ENCODE assay signal across 8 cellular contexts in the genomic region with DNA sequence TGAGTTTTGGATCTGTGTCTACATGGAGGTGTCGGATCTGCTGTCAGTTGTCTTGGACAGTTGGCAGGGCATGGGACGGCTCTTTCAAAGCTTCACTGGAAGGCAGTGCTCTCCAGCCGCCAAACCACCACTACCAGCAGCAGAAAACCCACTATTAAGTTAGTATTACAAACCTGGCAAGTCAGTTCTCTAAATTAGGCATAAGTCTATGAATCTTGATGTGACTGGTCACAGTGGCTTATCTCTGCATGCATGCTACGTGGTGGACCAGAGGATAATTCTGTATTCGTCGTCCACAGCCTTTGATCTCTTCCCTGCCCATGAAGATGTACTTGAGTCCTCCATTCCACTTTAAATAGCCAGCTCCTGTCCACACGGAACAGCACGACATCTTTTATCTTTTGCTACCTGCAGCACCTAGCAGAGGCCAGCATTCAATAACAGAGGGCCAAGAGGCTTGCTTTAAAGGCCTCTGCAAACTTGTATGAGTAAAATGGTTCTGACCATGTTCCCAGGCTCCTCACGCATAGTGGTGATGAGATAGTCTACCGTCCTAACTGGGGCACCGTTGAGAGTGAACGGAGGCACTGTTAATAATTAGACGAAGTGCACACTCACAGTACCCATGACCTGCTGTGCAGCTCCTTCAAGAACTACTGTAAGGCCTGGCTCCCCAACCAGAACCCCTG. TPM values are rescaled to one million over a fixed set of nuclear protein-coding genes. Genes with fewer than 3 reads are reported as not detected.
DNase-seq lines count a peak whose midpoint lies in the region; ATAC-seq and TF ChIP-seq lines count a peak whose summit lies in the region.

No MANE protein-coding gene starts in this region.

- no peak overlapping the region for H3K27ac ChIP-seq in SJCRH30
- peak overlapping the region; percentile 84 for H3K27ac ChIP-seq in rectal smooth muscle tissue (ENCODE audit: low read depth, low read length)

- H3K27me3 ChIP-seq in SJCRH30 (no peaks in the 10 kb centered on the region), rectal smooth muscle tissue (ENCODE audit: control insufficient read depth, insufficient read depth, low read length) (no peaks in the 10 kb centered on the region)

- H3K36me3 ChIP-seq in ES-I3 (ENCODE audit: insufficient read depth, low read length) (no peaks in the 10 kb centered on the region), SJCRH30 (no peaks in the 10 kb centered on the region), rectal smooth muscle tissue (ENCODE audit: control insufficient read depth, insufficient read depth, low read length) (no peaks in the 10 kb centered on the region)

- DNase-seq in SJCRH30 (no peak), fibroblast of the aortic adventitia (ENCODE audit: low read depth) (no peak), germinal center (ENCODE audit: low spot score) (no peak), G401 (ENCODE audit: low spot score) (no peak)

- TF ChIP-seq CTCF in fibroblast of the aortic adventitia (IDR thresholded peaks at IDR 0.05; ENCODE audit: insufficient read depth, low read length) = no peak

- H3K4me3 ChIP-seq in SJCRH30 (peak overlapping the region; percentile 73), fibroblast of the aortic adventitia (ENCODE audit: low read depth, low read length) (peak overlapping the region; percentile 72), rectal smooth muscle tissue (ENCODE audit: low read length) (peak overlapping the region; percentile 82)

- H3K4me1 ChIP-seq in ES-I3 (ENCODE audit: insufficient read depth, low read length) = peaks cover 10% of the 10 kb centered on the region; the same call in 1 of the 2 replicates
- H3K4me1 ChIP-seq in SJCRH30 = peaks cover 6% of the 10 kb centered on the region; the same call in 1 of the 2 replicates
- H3K4me1 ChIP-seq in rectal smooth muscle tissue (ENCODE audit: control insufficient read depth, insufficient read depth, low read length) = peaks cover 13% of the 10 kb centered on the region

- H3K9me3 ChIP-seq in ES-I3 (ENCODE audit: control insufficient read depth, insufficient read depth, low read length) (no peaks in the 10 kb centered on the region), SJCRH30 (replicated peaks) (no peaks in the 10 kb centered on the region)

- H3K9ac ChIP-seq in ES-I3 (ENCODE audit: low read depth, low read length) (peak overlapping the region; percentile 76; the same call in 1 of the 2 replicates), rectal smooth muscle tissue (ENCODE audit: low read length) (no peak overlapping the region)

- no peak for ATAC-seq in GM19023 (IDR thresholded peaks at IDR 0.05; ENCODE audit: unreplicated experiment)
- no peak for ATAC-seq in HG03432 (IDR thresholded peaks at IDR 0.05; ENCODE audit: unreplicated experiment)

- in situ Hi-C loops in G401 (cut with HindIII; ENCODE audit: low sequenced_read_pairs) = no loop called here

RNA-seq across cellular contexts. Expression of gene GPR146, which starts 0.8 kb away (rescaled TPM):
- total RNA-seq in SJCRH30 (2014; rRNA removed; shearing (Covaris generic)) = 0.93 and 2.1 TPM in 2 replicates
- total RNA-seq in fibroblast of the aortic adventitia (ENCODE audit: low replicate concordance) = 1.2 and 1.6 TPM in 2 replicates
- 1.2 TPM in 1 of 2 replicates, not detected in the other for total RNA-seq in G401 (2014; rRNA removed; shearing (Covaris generic))

RNA-seq across cellular contexts. Expression of gene GPER1, which starts 42.7 kb away (rescaled TPM):
- total RNA-seq in SJCRH30 (2014; rRNA removed; shearing (Covaris generic)) = 0.15 TPM in 1 of 2 replicates, not detected in the other
- total RNA-seq in fibroblast of the aortic adventitia (ENCODE audit: low replicate concordance) = 2.9 and 6.4 TPM in 2 replicates
- total RNA-seq in G401 (2014; rRNA removed; shearing (Covaris generic)) = 1.4 and 3.5 TPM in 2 replicates
